9 cellular contexts compared by ENCODE assay signal in the genomic region with DNA sequence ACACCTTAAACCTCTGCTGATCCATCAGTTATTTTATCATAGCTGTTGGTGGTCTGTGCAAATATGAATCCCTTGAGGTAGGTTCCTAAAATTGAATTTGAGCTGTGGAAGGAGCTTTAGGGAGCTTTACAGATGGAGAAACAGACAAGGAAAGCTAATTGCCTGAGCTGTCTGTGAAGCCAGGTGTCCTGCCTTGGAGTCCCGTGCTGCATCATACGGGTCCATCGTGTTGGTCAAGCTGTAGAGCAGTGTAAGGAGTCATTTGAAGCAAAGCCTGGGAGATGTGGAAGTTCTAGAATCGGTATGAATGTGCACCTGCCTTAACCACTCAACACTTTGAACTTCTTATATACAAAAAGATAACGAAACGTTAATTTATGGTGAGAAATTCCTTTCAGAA. TPM values are rescaled to one million over a fixed set of nuclear protein-coding genes. Genes with fewer than 3 reads are reported as not detected.
DNase-seq lines count a peak whose midpoint lies in the region; ATAC-seq, FAIRE-seq and TF ChIP-seq lines count a peak whose summit lies in the region.
"Had no signal": no experiment of that assay in that cellular context is flagged by ENCODE, and none has a peak within 500 bp of the region (broad histone marks: within the 10 kb centered on the region; RNA-seq: fewer than 3 reads in every experiment).

No MANE protein-coding gene starts in this region.

- H3K9ac ChIP-seq in HUES6 (ENCODE audit: low read length) = peak overlapping the region; percentile 92
- H3K9ac ChIP-seq in GM12878 (ENCODE audit: control insufficient read depth, insufficient read depth, low read length) = peak overlapping the region; percentile 100

- ATAC-seq in GM12878 = peak; percentile 30

- peaks cover 9% of the 10 kb centered on the region for H3K4me1 ChIP-seq in HUES6 (ENCODE audit: control insufficient read depth, insufficient read depth, low read length)
- H3K4me1 ChIP-seq in GM12878 (ENCODE audit: control insufficient read depth, insufficient read depth, low read length) = peaks cover 3% of the 10 kb centered on the region
- H3K4me1 ChIP-seq in mononuclear cell (ENCODE audit: insufficient read depth, low read length) = peaks cover 23% of the 10 kb centered on the region

- H3K4me2 ChIP-seq in GM12878 (ENCODE audit: control insufficient read depth, insufficient read depth) = peak overlapping the region; percentile 96

- H4K20me1 ChIP-seq in GM12878 (ENCODE audit: control insufficient read depth, insufficient read depth) = no peaks in the 10 kb centered on the region

- RAD21 ChIA-PET in GM12878 (lab: Charles Lee; ENCODE audit: unreplicated experiment) = interaction anchor here (1.1 to 2.0 kb wide), 12 partner anchors 12 to 415 kb away, joined by 3 to 12 read pairs (median 6); a partner anchor contains a TSS

- SMC1A ChIA-PET in GM12878 (lab: Charles Lee; ENCODE audit: uncharacterized antibody, unreplicated experiment) = interaction anchor here (0.7 to 1.9 kb wide), 10 partner anchors 12 to 287 kb away, joined by 3 to 9 read pairs (median 4); a partner anchor contains a TSS

- H3K4me3 ChIP-seq in AG10803 (ENCODE audit: low read length) (peak overlapping the region; percentile 81), HUES6 (ENCODE audit: low read depth, low read length) (peak overlapping the region; percentile 73), GM12878 (peak overlapping the region; percentile 92), mononuclear cell (ENCODE audit: low read length) (peak overlapping the region; percentile 70)

- no peak for TF ChIP-seq RAD21 in GM12878 (IDR thresholded peaks at IDR 0.05; ENCODE audit: insufficient read depth, low read depth, low read length)

- H3K27me3 ChIP-seq in HUES6 (ENCODE audit: control insufficient read depth, insufficient read depth, low read length) (no peaks in the 10 kb centered on the region), GM12878 (replicated peaks in 1 of 2; ENCODE audit: control insufficient read depth in 2 of 2, insufficient read depth in 2 of 2, low read length in 1 of 2) (no peaks in the 10 kb centered on the region), mononuclear cell (ENCODE audit: insufficient read depth, low read length) (no peaks in the 10 kb centered on the region)

- in situ Hi-C loops in GM12878 (cut with MboI) (no loop called here), GM13977 (cut with MboI; ENCODE audit: low pct_unique_long_range_greater_than_20kb, low sequenced_read_pairs, unreplicated experiment) (no loop called here)

- H3K9me3 ChIP-seq in HUES6 (ENCODE audit: control insufficient read depth, insufficient read depth, low read depth, low read length) = no peaks in the 10 kb centered on the region
- no peaks in the 10 kb centered on the region for H3K9me3 ChIP-seq in GM12878 (replicated peaks; ENCODE audit: control insufficient read depth, insufficient read depth, low read length)
- H3K9me3 ChIP-seq in mononuclear cell (ENCODE audit: low read depth, low read length) = no peaks in the 10 kb centered on the region

- intact Hi-C loops in GM12878 (cut with micrococcal nuclease; ENCODE audit: unreplicated experiment) = loop anchor here (5.0 kb wide), 1 partner anchor 70 kb away; a partner anchor contains a TSS

- H3K36me3 ChIP-seq in HUES6 (ENCODE audit: control insufficient read depth, insufficient read depth, low read length) = peaks cover 25% of the 10 kb centered on the region
- H3K36me3 ChIP-seq in GM12878 (ENCODE audit: control insufficient read depth in 2 of 2, insufficient read depth in 2 of 2, low read length in 1 of 2) = peaks cover 0 to 9% of the 10 kb centered on the region in 2 experiments; a peak in 2 of 4 replicates

- H2AFZ ChIP-seq in GM12878 (ENCODE audit: control insufficient read depth, low read depth, low read length) = no peak overlapping the region; the same call in 1 of the 2 replicates

- peaks cover 34% of the 10 kb centered on the region for H3K79me2 ChIP-seq in GM12878 (ENCODE audit: control insufficient read depth, insufficient read depth, low read length)

- TSS peak; percentile 93 for BruUV-seq in GM12878 (replicated peaks; lab: Mats Ljungman, UMichigan)

- TF ChIP-seq CTCF in AG10803 (conservative IDR thresholded peaks at IDR 0.05; ENCODE audit: low read length) (no peak), GM12878 (IDR thresholded peaks at IDR 0.05 in 2 of 3, conservative IDR thresholded peaks at IDR 0.05 in 1 of 3; ENCODE audit: control insufficient read depth in 2 of 3, extremely low read depth in 1 of 3, insufficient read depth in 1 of 3, low read depth in 3 of 3, low read length in 3 of 3) (no peak), GM13977 (IDR thresholded peaks at IDR 0.05; ENCODE audit: extremely low read depth, insufficient read depth, missing control alignments) (no peak)

- DNase-seq in AG10803 (ENCODE audit: low read depth) (no peak), GM12878 (ENCODE audit: low read depth, low spot score) (no peak), COLO829 (ENCODE audit: low spot score) (no peak), cerebellum (ENCODE audit: low spot score) (no peak), GM13977 (ENCODE audit: low spot score) (no peak)
- no peak for DNase-seq in activated CD4-positive, alpha-beta T cell treated with anti-CD3 and anti-CD28 coated beads for 1 hour

- no peak for TF ChIP-seq EP300 in GM12878 (IDR thresholded peaks at IDR 0.05; ENCODE audit: borderline replicate concordance in 1 of 2, control insufficient read depth in 1 of 2, low read depth in 2 of 2, low read length in 2 of 2)

- TF ChIP-seq POLR2A in GM12878 (IDR thresholded peaks at IDR 0.05; ENCODE audit: low read depth, low read length) = no peak

- 10% methylated on average over 6 of the region's 6 CpGs for WGBS in GM12878 (ENCODE audit: insufficient coverage, insufficient replicate concordance, low lambda C conversion rate, missing lambda C conversion rate)

- CTCF ChIA-PET in GM12878 (lab: Yijun Ruan, JAX) = interaction anchor here (0.5 to 2.6 kb wide), 10 partner anchors 10 to 450 kb away, joined by 3 to 30 read pairs (median 5); a partner anchor contains a TSS

- FAIRE-seq in GM12878 (lab: Jason Lieb, UNC) = no peak
- FAIRE-seq: islet of Langerhans had no signal

- H3K27ac ChIP-seq in HUES6 (ENCODE audit: low read depth, low read length) = no peak overlapping the region
- H3K27ac ChIP-seq in GM12878 (ENCODE audit: control insufficient read depth, insufficient read depth) = peak overlapping the region; percentile 98

- POLR2A ChIA-PET in GM12878 (lab: Charles Lee) = interaction anchor here (0.7 to 2.4 kb wide), 18 partner anchors 8 to 409 kb away, joined by 3 to 19 read pairs (median 5); a partner anchor contains a TSS

TF ChIP-seq in GM12878, 131 proteins besides CTCF, POLR2A, EP300 and RAD21:
- 0 out of 2 replicates have a peak, but pooled peaks have one; percentile 9 for TF ChIP-seq TCF12 (IDR thresholded peaks at IDR 0.05; ENCODE audit: low read depth, low read length)
- peak in 1 of 2 experiments; percentile 41; a peak in 1 of 4 replicates for TF ChIP-seq BHLHE40 (IDR thresholded peaks at IDR 0.05; ENCODE audit: borderline replicate concordance in 1 of 2, low read depth in 2 of 2, low read length in 1 of 2)
- no peak for TF ChIP-seq TBL1XR1 (IDR thresholded peaks at IDR 0.05; ENCODE audit: low read depth, low read length)
- TF ChIP-seq, protein P1, sequence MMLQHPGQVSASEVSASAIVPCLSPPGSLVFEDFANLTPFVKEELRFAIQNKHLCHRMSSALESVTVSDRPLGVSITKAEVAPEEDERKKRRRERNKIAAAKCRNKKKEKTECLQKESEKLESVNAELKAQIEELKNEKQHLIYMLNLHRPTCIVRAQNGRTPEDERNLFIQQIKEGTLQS (IDR thresholded peaks at IDR 0.05; ENCODE audit: borderline replicate concordance, extremely low read depth, low read depth, low read length) = no peak

RNA-seq across cellular contexts. Expression of a gene that starts 1.0 kb away (rescaled TPM):
- 81.0 and 93.1 TPM in 2 replicates for total RNA-seq in GM12878 (2013; cell fraction: nucleolus; rRNA removed)
- total RNA-seq in GM12878 (2014; rRNA removed) (53.8 and 56.5 TPM in 2 replicates), GM12878 (2014; rRNA removed; fragmentation: Illumina TruSeq; extraction: Trizol) (53.4 and 55.5 TPM in 2 replicates), GM12878 (2021) (46.2 and 49.5 TPM in 2 replicates), mononuclear cell (12.2 TPM), cerebellum (5.6 TPM)
- 11.7 TPM for polyA plus RNA-seq in GM12878 (2011; ENCODE audit: low read depth)
- polyA plus RNA-seq in GM12878 (2011; rRNA removed) (75.3 and 93.0 TPM in 2 replicates), GM12878 (2014; fragmentation: Illumina TruSeq; extraction: Trizol) (121 and 146 TPM in 2 replicates), GM12878 (2014; fragmentation: Nextera tagmentation; extraction: Ambion mirVana) (1 to 10 TPM; 4.2 to 8.7 TPM), GM12878 (2014; rRNA removed) (55.8 and 56.3 TPM in 2 replicates), GM12878 (2016; fragmentation: Nextera tagmentation; extraction: Ambion mirVana) (100 to 1,000 TPM; 112 to 115 TPM)
- polyA plus RNA-seq in GM12878 (2011; cell fraction: cytosol; rRNA removed) = 76.4 and 81.2 TPM in 2 replicates
- 87.8 and 107 TPM in 2 replicates for polyA plus RNA-seq in GM12878 (2011; cell fraction: nucleus; rRNA removed)
- polyA plus RNA-seq in GM12878 (2012) = 22.4 and 27.2 TPM in 2 replicates
- 89.5 and 104 TPM in 2 replicates for polyA minus RNA-seq in GM12878 (2011; rRNA and poly(A)+ RNA removed)
- 20.0 and 23.6 TPM in 2 replicates for polyA minus RNA-seq in GM12878 (2011; cell fraction: cytosol; rRNA and poly(A)+ RNA removed)
- polyA minus RNA-seq in GM12878 (2011; cell fraction: nucleus; rRNA and poly(A)+ RNA removed) = 37.4 and 51.2 TPM in 2 replicates

RNA-seq across cellular contexts. Expression of a gene that starts 51.9 kb away (rescaled TPM):
- total RNA-seq in GM12878 (2013; cell fraction: nucleolus; rRNA removed) = 3.5 and 4.6 TPM in 2 replicates
- 0.44 TPM in 1 of 2 replicates, not detected in the other for total RNA-seq in GM12878 (2014; rRNA removed)
- 0.23 TPM in 1 of 2 replicates, not detected in the other for total RNA-seq in GM12878 (2014; rRNA removed; fragmentation: Illumina TruSeq; extraction: Trizol)
- total RNA-seq in GM12878 (2021) = 0.66 and 1.2 TPM in 2 replicates
- 0.13 TPM for polyA plus RNA-seq in GM12878 (2011; ENCODE audit: low read depth)
- polyA plus RNA-seq in GM12878 (2011; rRNA removed) = 0.03 TPM in 1 of 2 replicates, not detected in the other
- 0.08 TPM in 1 of 2 replicates, not detected in the other for polyA plus RNA-seq in GM12878 (2011; cell fraction: cytosol; rRNA removed)
- 0.41 and 0.58 TPM in 2 replicates for polyA plus RNA-seq in GM12878 (2011; cell fraction: nucleus; rRNA removed)
- polyA plus RNA-seq in GM12878 (2012) = 0.88 and 1.3 TPM in 2 replicates
- 0.06 TPM in 1 of 2 replicates, not detected in the other for polyA plus RNA-seq in GM12878 (2014; fragmentation: Illumina TruSeq; extraction: Trizol)
- under 1 TPM in 1 of 2 experiments, not detected in 1; 0.07 TPM for polyA plus RNA-seq in GM12878 (2014; fragmentation: Nextera tagmentation; extraction: Ambion mirVana)
- 0.12 and 0.41 TPM in 2 replicates for polyA plus RNA-seq in GM12878 (2014; rRNA removed)
- polyA plus RNA-seq in GM12878 (2016; fragmentation: Nextera tagmentation; extraction: Ambion mirVana) = under 1 TPM; 0.09 to 0.13 TPM
- 0.46 TPM in 1 of 2 replicates, not detected in the other for polyA minus RNA-seq in GM12878 (2011; rRNA and poly(A)+ RNA removed)
- 0.53 TPM in 1 of 2 replicates, not detected in the other for polyA minus RNA-seq in GM12878 (2011; cell fraction: cytosol; rRNA and poly(A)+ RNA removed)
- 0.12 TPM in 1 of 2 replicates, not detected in the other for polyA minus RNA-seq in GM12878 (2011; cell fraction: nucleus; rRNA and poly(A)+ RNA removed)
- total RNA-seq in mononuclear cell = not detected
- total RNA-seq in cerebellum = 10.1 TPM
